21 cellular contexts compared by ENCODE assay signal in the genomic region with DNA sequence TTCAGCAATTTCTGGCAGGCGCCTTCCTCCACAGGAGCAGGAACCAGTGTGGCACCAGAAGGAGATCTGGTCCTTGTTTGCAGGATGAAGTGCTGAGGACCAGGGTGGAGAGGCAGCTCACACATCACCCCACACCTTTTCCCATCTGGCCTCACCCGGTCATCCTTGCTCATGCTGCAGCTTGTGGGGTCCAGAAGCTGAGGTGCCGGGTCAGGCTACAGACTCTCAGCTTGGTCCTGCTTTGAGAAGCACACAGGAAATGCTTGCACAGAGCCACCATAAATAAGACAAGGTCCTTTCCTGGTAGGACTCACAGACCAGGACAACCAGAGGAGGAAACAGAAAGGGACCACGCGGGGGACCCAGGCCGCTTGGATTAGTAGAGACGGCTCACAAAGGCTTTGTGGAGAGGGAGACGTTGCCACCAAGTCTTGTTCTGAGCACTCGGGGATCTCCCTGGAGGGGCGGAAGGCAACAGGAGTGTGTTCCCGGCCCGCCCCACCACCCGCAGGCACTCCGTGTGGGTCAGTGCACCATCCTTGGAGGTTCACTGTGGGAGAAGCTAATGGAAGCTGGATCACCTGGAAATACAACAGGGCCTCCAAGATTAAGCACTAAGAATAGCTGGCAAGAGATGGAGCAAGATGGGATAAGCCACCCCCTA. TPM values are rescaled to one million over a fixed set of nuclear protein-coding genes. Genes with fewer than 3 reads are reported as not detected.
A peak's percentile ranks its signal among the peaks of the same experiment; 100 is the strongest.
DNase-seq lines count a peak whose midpoint lies in the region; FAIRE-seq and TF ChIP-seq lines count a peak whose summit lies in the region.
"Had no signal": no experiment of that assay in that cellular context is flagged by ENCODE, and none has a peak within 500 bp of the region (broad histone marks: within the 10 kb centered on the region; RNA-seq: fewer than 3 reads in every experiment).

No MANE protein-coding gene starts in this region.

- H3K36me3 ChIP-seq in BLaER1 treated with 17β-estradiol and CSF1 and Interleukin-3, amounts not matched to agents 10 nM and 100 nM: no peaks in the 10 kb centered on the region
- no peaks in the 10 kb centered on the region for H3K36me3 ChIP-seq in kidney (ENCODE audit: control insufficient read depth in 1 of 2, insufficient read depth in 2 of 2, low read length in 2 of 2)
- no peaks in the 10 kb centered on the region for H3K36me3 ChIP-seq in osteoblast (ENCODE audit: insufficient read depth, low read length)

- no peak overlapping the region for H3K27ac Mint-ChIP-seq in activated CD4-positive, alpha-beta memory T cell treated with anti-CD3 and anti-CD28 coated beads, Interleukin-2, amount 10 ng/mL, durations not matched to agents 7 days and 5 days
- no peak overlapping the region for H3K27ac Mint-ChIP-seq in activated naive CD4-positive, alpha-beta T cell treated with anti-CD3 and anti-CD28 coated beads, Interleukin-2, amount 10 ng/mL, durations not matched to agents 7 days and 5 days
- H3K27ac Mint-ChIP-seq: CD4-positive, alpha-beta T cell; CD8-positive, alpha-beta memory T cell; GM23338; H9 had no signal

- intact Hi-C loops in kidney (cut with DNase I): no loop called here

- peak; percentile 28 for DNase-seq in kidney
- peak; percentile 43 for DNase-seq in osteoblast (ENCODE audit: insufficient read length, low spot score, missing footprints)
- DNase-seq in activated CD4-positive, alpha-beta memory T cell treated with anti-CD3 and anti-CD28 coated beads, Interleukin-2, amount 10 ng/mL, durations not matched to agents 7 days and 5 days: no peak
- no peak for DNase-seq in SKM-1 (lab: John Stamatoyannopoulos, UW; ENCODE audit: unreplicated experiment)
- DNase-seq in activated naive CD4-positive, alpha-beta T cell treated with anti-CD3 and anti-CD28 coated beads, Interleukin-2, amount 10 ng/mL, durations not matched to agents 7 days and 5 days: no peak
- DNase-seq: CD4-positive, alpha-beta T cell; DMS 273 treated with DMSO at 0.1 percent for 48 hours; DMS79; EL; GDM1; H9 had no signal

- H2AFZ ChIP-seq in osteoblast (ENCODE audit: low read length): no peak overlapping the region
- H2AFZ ChIP-seq: GM23338 had no signal

- FAIRE-seq in kidney (lab: Jason Lieb, UNC): no peak
- FAIRE-seq: D721Med, GM12878, GM19239 had no signal

- no peaks in the 10 kb centered on the region for H3K36me3 Mint-ChIP-seq in activated CD4-positive, alpha-beta memory T cell treated with anti-CD3 and anti-CD28 coated beads, Interleukin-2, amount 10 ng/mL, durations not matched to agents 7 days and 5 days (ENCODE audit: low read depth)
- H3K36me3 Mint-ChIP-seq in activated naive CD4-positive, alpha-beta T cell treated with anti-CD3 and anti-CD28 coated beads, Interleukin-2, amount 10 ng/mL, durations not matched to agents 7 days and 5 days: no peaks in the 10 kb centered on the region
- H3K36me3 Mint-ChIP-seq: CD14-positive monocyte; CD8-positive, alpha-beta memory T cell had no signal

- no peaks in the 10 kb centered on the region for H3K9me3 Mint-ChIP-seq in activated CD4-positive, alpha-beta memory T cell treated with anti-CD3 and anti-CD28 coated beads, Interleukin-2, amount 10 ng/mL, durations not matched to agents 7 days and 5 days
- H3K9me3 Mint-ChIP-seq in activated naive CD4-positive, alpha-beta T cell treated with anti-CD3 and anti-CD28 coated beads, Interleukin-2, amount 10 ng/mL, durations not matched to agents 7 days and 5 days: no peaks in the 10 kb centered on the region
- H3K9me3 Mint-ChIP-seq: CD4-positive, alpha-beta T cell; GM23338; H9 had no signal

- H3K4me1 Mint-ChIP-seq in activated CD4-positive, alpha-beta memory T cell treated with anti-CD3 and anti-CD28 coated beads, Interleukin-2, amount 10 ng/mL, durations not matched to agents 7 days and 5 days: no peaks in the 10 kb centered on the region
- no peaks in the 10 kb centered on the region for H3K4me1 Mint-ChIP-seq in activated naive CD4-positive, alpha-beta T cell treated with anti-CD3 and anti-CD28 coated beads, Interleukin-2, amount 10 ng/mL, durations not matched to agents 7 days and 5 days
- H3K4me1 Mint-ChIP-seq: CD14-positive monocyte; CD8-positive, alpha-beta memory T cell; GM23338 had no signal

- no peak overlapping the region for H3K4me3 Mint-ChIP-seq in activated CD4-positive, alpha-beta memory T cell treated with anti-CD3 and anti-CD28 coated beads, Interleukin-2, amount 10 ng/mL, durations not matched to agents 7 days and 5 days
- no peak overlapping the region for H3K4me3 Mint-ChIP-seq in activated naive CD4-positive, alpha-beta T cell treated with anti-CD3 and anti-CD28 coated beads, Interleukin-2, amount 10 ng/mL, durations not matched to agents 7 days and 5 days
- H3K4me3 Mint-ChIP-seq: CD14-positive monocyte; CD4-positive, alpha-beta T cell; CD8-positive, alpha-beta memory T cell; GM23338; H9 had no signal

- CTCF ChIA-PET in activated CD4-positive, alpha-beta memory T cell treated with anti-CD3 and anti-CD28 coated beads, Interleukin-2, amount 10 ng/mL, durations not matched to agents 7 days and 5 days (lab: Charles Lee): no interaction called here
- CTCF ChIA-PET in activated naive CD4-positive, alpha-beta T cell treated with anti-CD3 and anti-CD28 coated beads, Interleukin-2, amount 10 ng/mL, durations not matched to agents 7 days and 5 days (lab: Charles Lee): no interaction called here

- H3K4me2 ChIP-seq in BLaER1 treated with 17β-estradiol and CSF1 and Interleukin-3, amounts not matched to agents 10 nM and 100 nM: peak overlapping the region in 9 of 11 experiments; percentile 4 to 72 (median 61); a peak in 16 of 22 replicates
- H3K4me2 ChIP-seq in osteoblast (ENCODE audit: insufficient read depth, low read length): no peak overlapping the region
- H3K4me2 ChIP-seq: GM23338 had no signal

- H4K20me1 ChIP-seq in BLaER1 treated with 17β-estradiol and CSF1 and Interleukin-3, amounts not matched to agents 10 nM and 100 nM: peaks cover 0 to 14% (median 0%) of the 10 kb centered on the region in 11 experiments; a peak in 1 of 22 replicates
- H4K20me1 ChIP-seq in osteoblast (ENCODE audit: insufficient read depth, low read length): no peaks in the 10 kb centered on the region

- H3K27me3 ChIP-seq in BLaER1 treated with 17β-estradiol and CSF1 and Interleukin-3, amounts not matched to agents 10 nM and 100 nM: peaks cover 0 to 34% (median 12%) of the 10 kb centered on the region in 11 experiments; a peak in 12 of 22 replicates
- H3K27me3 ChIP-seq in osteoblast (ENCODE audit: insufficient read depth, low read length): peaks cover 4% of the 10 kb centered on the region

- no peak overlapping the region for H3K4me3 ChIP-seq in BLaER1 treated with 17β-estradiol and CSF1 and Interleukin-3, amounts not matched to agents 10 nM and 100 nM
- H3K4me3 ChIP-seq in kidney (ENCODE audit: low read length in 2 of 2) (no peak overlapping the region), osteoblast (ENCODE audit: insufficient read depth, low read length) (no peak overlapping the region)
- H3K4me3 ChIP-seq: GM12878, GM23338 had no signal

- H3K27me3 Mint-ChIP-seq in activated CD4-positive, alpha-beta memory T cell treated with anti-CD3 and anti-CD28 coated beads, Interleukin-2, amount 10 ng/mL, durations not matched to agents 7 days and 5 days: peaks cover under 1% of the 10 kb centered on the region
- H3K27me3 Mint-ChIP-seq in activated naive CD4-positive, alpha-beta T cell treated with anti-CD3 and anti-CD28 coated beads, Interleukin-2, amount 10 ng/mL, durations not matched to agents 7 days and 5 days: peaks cover 37% of the 10 kb centered on the region

- TF ChIP-seq CTCF in kidney (IDR thresholded peaks at IDR 0.05; ENCODE audit: borderline replicate concordance, extremely low read depth, insufficient read depth): no peak
- no peak for TF ChIP-seq CTCF in osteoblast (IDR thresholded peaks at IDR 0.05; ENCODE audit: extremely low read depth, low read depth, low read length)

- no peak overlapping the region for H3K27ac ChIP-seq in BLaER1 treated with 17β-estradiol and CSF1 and Interleukin-3, amounts not matched to agents 10 nM and 100 nM
- no peak overlapping the region for H3K27ac ChIP-seq in kidney (ENCODE audit: low read depth in 2 of 2, low read length in 2 of 2)
- H3K27ac ChIP-seq in osteoblast (ENCODE audit: low read depth, low read length): no peak overlapping the region

- peaks cover 0 to 14% (median 8%) of the 10 kb centered on the region in 11 experiments; a peak in 11 of 22 replicates for H3K9me3 ChIP-seq in BLaER1 treated with 17β-estradiol and CSF1 and Interleukin-3, amounts not matched to agents 10 nM and 100 nM (replicated peaks in 1 of 11)
- no peaks in the 10 kb centered on the region for H3K9me3 ChIP-seq in kidney (ENCODE audit: control insufficient read depth in 1 of 2, low read length in 2 of 2)
- no peaks in the 10 kb centered on the region for H3K9me3 ChIP-seq in osteoblast (ENCODE audit: low read depth, low read length)

- H3K9ac ChIP-seq in BLaER1 treated with 17β-estradiol and CSF1 and Interleukin-3, amounts not matched to agents 10 nM and 100 nM: no peak overlapping the region
- H3K9ac ChIP-seq in kidney (ENCODE audit: low read length in 2 of 2): no peak overlapping the region

- H3K4me1 ChIP-seq in BLaER1 treated with 17β-estradiol and CSF1 and Interleukin-3, amounts not matched to agents 10 nM and 100 nM: peaks cover 0 to 20% (median 16%) of the 10 kb centered on the region in 10 experiments; a peak in 15 of 20 replicates
- H3K4me1 ChIP-seq in kidney (ENCODE audit: control insufficient read depth in 1 of 2, insufficient read depth in 1 of 2, low read depth in 1 of 2, low read length in 2 of 2): no peaks in the 10 kb centered on the region
- no peaks in the 10 kb centered on the region for H3K4me1 ChIP-seq in osteoblast (ENCODE audit: insufficient read depth, low read length)

- H3K79me2 ChIP-seq in osteoblast (ENCODE audit: insufficient read depth, low read length): no peaks in the 10 kb centered on the region

- POLR2A ChIA-PET in activated CD4-positive, alpha-beta memory T cell treated with anti-CD3 and anti-CD28 coated beads, Interleukin-2, amount 10 ng/mL, durations not matched to agents 7 days and 5 days (lab: Charles Lee): no interaction called here

RNA-seq across cellular contexts. Expression of gene EN2, which starts 29.6 kb away (rescaled TPM):
- total RNA-seq in kidney: 0.13 TPM
- polyA plus RNA-seq in kidney (ENCODE audit: insufficient read depth, low read depth, low replicate concordance): not detected
- total RNA-seq in osteoblast: under 0.01 TPM in 1 of 2 replicates, not detected in the other
- not detected for total RNA-seq in activated CD4-positive, alpha-beta memory T cell treated with anti-CD3 and anti-CD28 coated beads, Interleukin-2, amount 10 ng/mL, durations not matched to agents 7 days and 5 days
- total RNA-seq: A172; A673; CD4-positive, alpha-beta T cell; CD8-positive, alpha-beta memory T cell; GM12878; GM23338 had no signal
- polyA plus RNA-seq: BJ; CD14-positive monocyte; CD8-positive, alpha-beta memory T cell; GM12878; GM23338 had no signal

Comparison
In these comparisons a context has a peak if more than half of its experiments do, and no peak if none do; other contexts are left out.
1. DNase-seq: peak in kidney (single experiment) and osteoblast (single experiment); none in activated CD4-positive, alpha-beta memory T cell treated with anti-CD3 and anti-CD28 coated beads, Interleukin-2, amount 10 ng/mL, durations not matched to agents 7 days and 5 days (single experiment), SKM-1 (single experiment) and activated naive CD4-positive, alpha-beta T cell treated with anti-CD3 and anti-CD28 coated beads, Interleukin-2, amount 10 ng/mL, durations not matched to agents 7 days and 5 days (single experiment).